ENCODE assay signal across 8 cellular contexts in the genomic region with DNA sequence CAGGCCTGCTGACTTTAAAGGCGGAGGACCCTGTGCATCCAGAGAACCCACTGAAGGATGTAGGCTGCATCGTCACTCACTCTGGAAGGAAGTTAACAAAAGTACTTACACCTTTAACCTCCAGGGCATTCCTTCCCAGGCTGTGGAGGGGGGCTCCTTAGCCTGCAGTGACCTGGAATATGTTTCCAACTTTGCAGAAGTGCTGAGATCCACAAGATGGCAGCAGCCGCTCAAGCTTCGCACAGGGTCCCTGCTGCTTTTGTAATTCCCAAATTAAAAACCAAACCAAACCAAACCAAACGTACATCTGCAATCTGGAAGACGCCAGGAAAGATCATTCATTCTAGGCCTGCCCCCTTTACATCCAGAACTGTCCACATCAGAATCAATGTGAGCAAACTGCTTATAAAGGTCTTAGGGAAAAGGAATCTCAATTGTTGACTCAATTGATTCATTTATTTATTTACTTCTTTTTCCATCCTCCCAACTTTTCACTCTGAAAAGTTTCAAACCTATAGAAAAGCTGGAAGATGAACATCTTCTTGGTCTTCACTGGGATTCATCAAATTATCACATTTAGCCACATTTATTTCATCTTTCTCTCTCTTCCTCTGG.
DNase-seq lines count a peak whose midpoint lies in the region; ATAC-seq and TF ChIP-seq lines count a peak whose summit lies in the region.

No MANE protein-coding gene starts in this region.

- no peaks in the 10 kb centered on the region for H3F3A ChIP-seq in SK-N-SH (replicated peaks; ENCODE audit: insufficient read depth)

- no peak overlapping the region for H3K4me2 ChIP-seq in SK-N-SH

- intact Hi-C loops in sciatic nerve (cut with DNase I): no loop called here

- CTCF ChIA-PET in SK-N-SH (lab: Yijun Ruan, JAX): interaction anchor here (0.6 to 2.6 kb wide), 19 partner anchors 9 to 1168 kb away, joined by 3 to 24 read pairs (median 3); no protein-coding TSS in a partner anchor

- POLR2A ChIA-PET in SK-N-SH (lab: Yijun Ruan, JAX): no interaction called here

- TF ChIP-seq EP300 in SK-N-SH (IDR thresholded peaks at IDR 0.05; ENCODE audit: borderline replicate concordance in 1 of 2, low read depth in 1 of 2, low read length in 1 of 2): no peak

- 18% methylated on average over 6 of the region's 6 CpGs for WGBS in SK-N-SH (ENCODE audit: low lambda C conversion rate)

- no peak overlapping the region for H3K9ac ChIP-seq in SK-N-SH

- H3K27me3 ChIP-seq in SK-N-SH (ENCODE audit: insufficient read depth): no peaks in the 10 kb centered on the region

- no peaks in the 10 kb centered on the region for H3K4me1 ChIP-seq in SK-N-SH (ENCODE audit: control insufficient read depth in 1 of 2, insufficient read depth in 2 of 2, low read depth in 1 of 2, low read length in 1 of 2)

- H3K27ac ChIP-seq in SK-N-SH (ENCODE audit: low read depth in 2 of 2, low read length in 1 of 2): no peak overlapping the region

- H3K9me2 ChIP-seq in SK-N-SH: no peaks in the 10 kb centered on the region

- peak; percentile 98 for TF ChIP-seq RAD21 in SK-N-SH (IDR thresholded peaks at IDR 0.05; ENCODE audit: low read length)

- H3K4me3 ChIP-seq in SK-N-SH (ENCODE audit: low read depth in 2 of 2, low read length in 1 of 2): peak overlapping the region in 1 of 2 experiments; percentile 34; a peak in 1 of 4 replicates

- peak; percentile 86 for TF ChIP-seq CTCF in SK-N-SH (IDR thresholded peaks at IDR 0.05)

- ATAC-seq in HG02759 (IDR thresholded peaks at IDR 0.05; ENCODE audit: unreplicated experiment) (peak; percentile 57), sciatic nerve (peak; percentile 82), HG02610 (IDR thresholded peaks at IDR 0.05; ENCODE audit: unreplicated experiment) (no peak), HG02884 (IDR thresholded peaks at IDR 0.05; ENCODE audit: unreplicated experiment) (no peak)

- H4K20me1 ChIP-seq in SK-N-SH (ENCODE audit: insufficient read depth): no peaks in the 10 kb centered on the region

- no peaks in the 10 kb centered on the region for H3K9me3 ChIP-seq in SK-N-SH

- H2AFZ ChIP-seq in SK-N-SH (ENCODE audit: low read depth): no peak overlapping the region

- no peaks in the 10 kb centered on the region for H3K79me2 ChIP-seq in SK-N-SH (ENCODE audit: insufficient read depth)

- peak; percentile 47 for DNase-seq in NCI-H345 (lab: John Stamatoyannopoulos, UW)
- DNase-seq in NCI-H345 treated with DMSO at 0.1 percent for 48 hours (lab: John Stamatoyannopoulos, UW; ENCODE audit: unreplicated experiment): no peak
- DNase-seq in SK-N-SH: peak; percentile 71
- DNase-seq in glomerular visceral epithelial cell (ENCODE audit: extremely low spot score): peak; percentile 25
- no peak for DNase-seq in sciatic nerve (ENCODE audit: low spot score)

- H3K36me3 ChIP-seq in SK-N-SH (replicated peaks in 1 of 2; ENCODE audit: control insufficient read depth in 1 of 2, insufficient read depth in 2 of 2, low read length in 1 of 2): no peaks in the 10 kb centered on the region

TF ChIP-seq in SK-N-SH, 30 proteins besides CTCF, POLR2A, EP300 and RAD21:
- peak; percentile 87 for TF ChIP-seq SMC3 (IDR thresholded peaks at IDR 0.05; ENCODE audit: low read depth, low read length)
- TF ChIP-seq EZH2phosphoT487 (IDR thresholded peaks at IDR 0.05; ENCODE audit: borderline replicate concordance, low read depth): no peak

Comparison
In these comparisons a context has a peak if more than half of its experiments do, and no peak if none do; other contexts are left out.
1. DNase-seq: peak in NCI-H345 (single experiment), SK-N-SH (single experiment) and glomerular visceral epithelial cell (single experiment); none in NCI-H345 treated with DMSO at 0.1 percent for 48 hours (single experiment) and sciatic nerve (single experiment).
2. ATAC-seq: peak in HG02759 (single experiment) and sciatic nerve (single experiment); none in HG02610 (single experiment) and HG02884 (single experiment).